21 cellular contexts compared by ENCODE assay signal in the genomic region with DNA sequence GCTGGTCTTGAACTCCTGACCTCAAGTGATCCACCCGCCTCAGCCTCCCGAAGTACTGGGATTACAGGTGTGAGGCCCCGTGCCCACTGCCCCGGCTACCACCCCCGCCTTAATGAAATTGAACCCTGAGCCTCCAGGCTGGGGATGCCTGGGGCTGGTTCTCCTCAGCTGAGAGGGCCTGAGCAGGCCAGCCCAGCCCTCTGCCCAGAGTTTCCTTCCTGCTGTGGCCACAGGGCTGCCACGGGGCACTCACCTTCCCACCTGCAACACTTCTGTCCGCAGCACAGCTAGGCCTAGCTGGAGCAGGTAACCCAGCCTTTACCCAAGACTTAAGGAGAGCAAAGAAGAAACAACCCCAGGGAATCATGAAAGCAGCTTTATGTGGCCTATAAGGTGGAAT.
DNase-seq lines count a peak whose midpoint lies in the region; ATAC-seq, FAIRE-seq and TF ChIP-seq lines count a peak whose summit lies in the region.
"Had no signal": no experiment of that assay in that cellular context is flagged by ENCODE, and none has a peak within 500 bp of the region (broad histone marks: within the 10 kb centered on the region; RNA-seq: fewer than 3 reads in every experiment).

No MANE protein-coding gene starts in this region.

- POLR2A ChIA-PET in HepG2 (lab: Yijun Ruan, JAX): no interaction called here
- POLR2A ChIA-PET in H1 (lab: Charles Lee; ENCODE audit: partially characterized antibody): no interaction called here

- peak overlapping the region; percentile 34 for H4K91ac ChIP-seq in H1 (replicated peaks; ENCODE audit: insufficient read length, low read length)
- H4K91ac ChIP-seq in neuronal stem cell (ENCODE audit: low read depth, low read length, poor library complexity): no peak overlapping the region

- 54% methylated on average over 4 of the region's 7 CpGs for WGBS in HepG2 (ENCODE audit: low lambda C conversion rate)
- WGBS in right lobe of liver (ENCODE audit: insufficient coverage, low coverage, low lambda C conversion rate, missing lambda C conversion rate): 57% methylated on average over 1 of the region's 7 CpGs
- 84% methylated on average over 7 of the region's 7 CpGs; no CpG with 5 or more reads in 1 of the 2 experiments for WGBS in H1 (ENCODE audit: extremely low coverage in 1 of 2, insufficient coverage in 1 of 2, insufficient read length in 1 of 2, insufficient replicate concordance in 2 of 2, low coverage in 1 of 2, low lambda C conversion rate in 2 of 2, missing lambda C conversion rate in 1 of 2), 2 experiments
- no CpG with 5 or more reads among the region's 7 CpGs for WGBS in neuronal stem cell (ENCODE audit: extremely low coverage in 2 of 2, insufficient read length in 2 of 2, insufficient replicate concordance in 1 of 2), 2 donors

- CTCF ChIA-PET in HepG2 (lab: Yijun Ruan, JAX; ENCODE audit: low intra/inter-chr PET ratio, low total read pairs): no interaction called here
- CTCF ChIA-PET in H1 (lab: Charles Lee; ENCODE audit: partially characterized antibody): interaction anchor here (1.5 to 11.1 kb wide), 5 partner anchors 10 to 326 kb away, joined by 3 to 80 read pairs (median 7); no protein-coding TSS in a partner anchor

- FAIRE-seq in HepG2 (lab: Jason Lieb, UNC) (no peak), H1 (lab: Jason Lieb, UNC) (no peak)
- FAIRE-seq: A204.1, D721Med, G401.6, GM12891, GM19239, H54 had no signal

- H3K56ac ChIP-seq in H1 (replicated peaks; ENCODE audit: insufficient read length, low read depth, low read length): no peak overlapping the region

- H3K27ac ChIP-seq in HepG2 (ENCODE audit: extremely low read length, insufficient read depth, low read length): no peak overlapping the region
- H3K27ac ChIP-seq in right lobe of liver: no peak overlapping the region
- H3K27ac ChIP-seq in H1 (ENCODE audit: low read depth, low read length): no peak overlapping the region
- H3K27ac ChIP-seq in neuronal stem cell (replicated peaks; ENCODE audit: low read length): no peak overlapping the region
- H3K27ac ChIP-seq: C4-2B, GM23248 had no signal

- peak overlapping the region in 1 of 3 experiments; percentile 80; a peak in 1 of 6 replicates for H3K4me3 ChIP-seq in HepG2 (replicated peaks in 1 of 3; ENCODE audit: insufficient read depth in 1 of 3, low read depth in 2 of 3, low read length in 3 of 3)
- H3K4me3 ChIP-seq in right lobe of liver: no peak overlapping the region
- no peak overlapping the region for H3K4me3 ChIP-seq in H1 (ENCODE audit: extremely low read depth in 1 of 4, insufficient read depth in 2 of 4, low read depth in 3 of 4, low read length in 4 of 4)
- H3K4me3 ChIP-seq in neuronal stem cell (ENCODE audit: low read length in 2 of 2): no peak overlapping the region
- H3K4me3 ChIP-seq: GM23248 had no signal

- peaks cover 0 to 3% of the 10 kb centered on the region in 2 experiments; a peak in 2 of 5 replicates for H3K27me3 ChIP-seq in HepG2 (ENCODE audit: control insufficient read depth in 1 of 2, insufficient read depth in 2 of 2, low read length in 2 of 2)
- H3K27me3 ChIP-seq in right lobe of liver: no peaks in the 10 kb centered on the region
- no peaks in the 10 kb centered on the region for H3K27me3 ChIP-seq in H1 (replicated peaks in 1 of 4; ENCODE audit: control insufficient read depth in 3 of 4, extremely low read depth in 1 of 4, insufficient read depth in 3 of 4, low read length in 3 of 4)
- peaks cover 0 to 2% (median 0%) of the 10 kb centered on the region in 3 experiments for H3K27me3 ChIP-seq in neuronal stem cell (ENCODE audit: control insufficient read depth in 3 of 3, insufficient read depth in 3 of 3, low read depth in 1 of 3, low read length in 3 of 3)
- H3K27me3 ChIP-seq: BE2C had no signal

- TF ChIP-seq CTCF in HepG2 (CRISPR knock-in tag; IDR thresholded peaks at IDR 0.05) (no peak), right lobe of liver (IDR thresholded peaks at IDR 0.05) (no peak), H1 (IDR thresholded peaks at IDR 0.05; ENCODE audit: control extremely low read depth in 1 of 3, insufficient read depth in 1 of 3, low read depth in 1 of 3, low read length in 3 of 3) (no peak)

- H2BK12ac ChIP-seq in H1 (ENCODE audit: low read depth, low read length) (no peak overlapping the region), neuronal stem cell (ENCODE audit: low read length) (no peak overlapping the region)

- H2AFZ ChIP-seq in HepG2 (ENCODE audit: low read length) (no peak overlapping the region), H1 (ENCODE audit: low read length) (no peak overlapping the region), neuronal stem cell (ENCODE audit: low read length) (no peak overlapping the region)
- H2AFZ ChIP-seq: GM23248 had no signal

- H2BK15ac ChIP-seq in H1 (ENCODE audit: low read length): no peak overlapping the region
- H2BK15ac ChIP-seq in neuronal stem cell (ENCODE audit: low read length): no peak overlapping the region

- no peak overlapping the region; the same call in 1 of the 2 replicates for H4K8ac ChIP-seq in H1 (ENCODE audit: extremely low read depth, insufficient read depth, low read length)
- no peak overlapping the region for H4K8ac ChIP-seq in neuronal stem cell (ENCODE audit: low read depth, low read length)

- ATAC-seq in HepG2 (no peak; the same call in 1 of the 3 replicates), right lobe of liver (no peak)

- H3K9ac ChIP-seq in HepG2 (ENCODE audit: insufficient read depth, low read depth, low read length) (no peak overlapping the region), H1 (replicated peaks in 1 of 4; ENCODE audit: extremely low read depth in 1 of 4, low read depth in 3 of 4, low read length in 3 of 4) (no peak overlapping the region), neuronal stem cell (ENCODE audit: low read depth, low read length, poor library complexity) (no peak overlapping the region)
- H3K9ac ChIP-seq: GM23248 had no signal

- no peak overlapping the region for H4K5ac ChIP-seq in H1 (ENCODE audit: insufficient read length, low read depth, low read length)

- H3K79me2 ChIP-seq in HepG2 (ENCODE audit: insufficient read depth, low read length) (no peaks in the 10 kb centered on the region), H1 (ENCODE audit: control insufficient read depth in 1 of 2, insufficient read depth in 2 of 2, low read length in 2 of 2) (no peaks in the 10 kb centered on the region)

- no peaks in the 10 kb centered on the region for H3K79me1 ChIP-seq in H1 (ENCODE audit: low read depth, low read length)
- no peaks in the 10 kb centered on the region for H3K79me1 ChIP-seq in neuronal stem cell (ENCODE audit: low read depth, low read length)

- no peak overlapping the region for H3K18ac ChIP-seq in H1 (ENCODE audit: extremely low read depth, low read length)
- peak overlapping the region; percentile 74 for H3K18ac ChIP-seq in neuronal stem cell (ENCODE audit: low read length)

- H3K23ac ChIP-seq in H1 (ENCODE audit: insufficient read length) (no peak overlapping the region), neuronal stem cell (ENCODE audit: low read depth, low read length, poor library complexity) (no peak overlapping the region)

- DNase-seq in HepG2 (ENCODE audit: low spot score): no peak
- DNase-seq in right lobe of liver: no peak
- peak in 1 of 2 experiments; percentile 20 for DNase-seq in H1 (ENCODE audit: low read depth in 1 of 2, low spot score in 2 of 2)
- DNase-seq in neuronal stem cell (ENCODE audit: low spot score): no peak
- peak; percentile 22 for DNase-seq in ureter (ENCODE audit: low spot score)
- no peak for DNase-seq in NCI-H526 treated with DMSO at 0.1 percent for 48 hours (lab: John Stamatoyannopoulos, UW)
- no peak for DNase-seq in NCI-H1694 treated with DMSO at 0.1 percent for 48 hours (lab: John Stamatoyannopoulos, UW)
- DNase-seq in germinal center (ENCODE audit: low spot score): no peak
- DNase-seq: ACHN; BE2C; Caco-2; CD4-positive, alpha-beta T cell; GM23248; HCEC 1CT had no signal

- TF ChIP-seq EP300 in HepG2 (IDR thresholded peaks at IDR 0.05; ENCODE audit: low read depth in 2 of 2, low read length in 2 of 2) (no peak), HepG2 (CRISPR knock-in tag; IDR thresholded peaks at IDR 0.05; ENCODE audit: borderline replicate concordance) (no peak), H1 (IDR thresholded peaks at IDR 0.05; ENCODE audit: borderline replicate concordance in 1 of 2, low read depth in 2 of 2, low read length in 2 of 2) (no peak)

- in situ Hi-C loops in HepG2 (cut with HindIII; ENCODE audit: extremely low pct_ligation_motif_present, low pct_unique_long_range_greater_than_20kb): loop anchor here (25.0 kb wide), 1 partner anchor 599 kb away; no protein-coding TSS in a partner anchor

- no peak overlapping the region for H2BK20ac ChIP-seq in H1 (ENCODE audit: low read length)

- H3K4me2 ChIP-seq in HepG2 (ENCODE audit: low read depth, low read length) (peak overlapping the region; percentile 88), H1 (ENCODE audit: insufficient read depth in 1 of 2, low read depth in 2 of 2, low read length in 2 of 2) (no peak overlapping the region), neuronal stem cell (ENCODE audit: insufficient read depth, low read length, poor library complexity, severe bottlenecking) (no peak overlapping the region)

- H2BK5ac ChIP-seq in H1 (ENCODE audit: low read depth, low read length) (no peak overlapping the region), neuronal stem cell (ENCODE audit: low read length) (no peak overlapping the region)

- H2AK5ac ChIP-seq in H1 (ENCODE audit: low read depth, low read length): no peak overlapping the region
- peak overlapping the region; percentile 7 for H2AK5ac ChIP-seq in neuronal stem cell (ENCODE audit: low read depth, low read length)

- H3K4ac ChIP-seq in H1 (replicated peaks; ENCODE audit: insufficient read length, low read depth, low read length): no peak overlapping the region
- H3K4ac ChIP-seq in neuronal stem cell (ENCODE audit: low read length): no peak overlapping the region

- H4K20me1 ChIP-seq in HepG2 (ENCODE audit: insufficient read depth, low read length): no peaks in the 10 kb centered on the region
- no peaks in the 10 kb centered on the region for H4K20me1 ChIP-seq in H1 (replicated peaks in 1 of 2; ENCODE audit: control insufficient read depth in 1 of 2, insufficient read depth in 2 of 2, low read length in 2 of 2)

- no peak overlapping the region for H2BK120ac ChIP-seq in H1 (replicated peaks; ENCODE audit: low read depth, low read length)
- H2BK120ac ChIP-seq in neuronal stem cell (ENCODE audit: low read depth, low read length): no peak overlapping the region

- no TSS peak for BruUV-seq in HepG2 (replicated peaks; lab: Mats Ljungman, UMichigan)

- no peaks in the 10 kb centered on the region for H3K36me3 ChIP-seq in HepG2 (replicated peaks in 1 of 2; ENCODE audit: control insufficient read depth in 1 of 2, insufficient read depth in 2 of 2, low read length in 2 of 2)
- no peaks in the 10 kb centered on the region for H3K36me3 ChIP-seq in right lobe of liver
- H3K36me3 ChIP-seq in H1 (ENCODE audit: control insufficient read depth in 2 of 4, insufficient read depth in 4 of 4, low read length in 3 of 4): no peaks in the 10 kb centered on the region
- H3K36me3 ChIP-seq in neuronal stem cell (replicated peaks in 1 of 2; ENCODE audit: control insufficient read depth in 2 of 2, insufficient read depth in 2 of 2, low read length in 2 of 2): no peaks in the 10 kb centered on the region
- H3K36me3 ChIP-seq: BE2C had no signal

- no peaks in the 10 kb centered on the region for H3K9me3 ChIP-seq in HepG2 (ENCODE audit: low read length)
- no peaks in the 10 kb centered on the region for H3K9me3 ChIP-seq in right lobe of liver
- H3K9me3 ChIP-seq in H1 (ENCODE audit: insufficient read depth in 2 of 2, low read depth in 1 of 2, low read length in 1 of 2): no peaks in the 10 kb centered on the region
- no peaks in the 10 kb centered on the region for H3K9me3 ChIP-seq in neuronal stem cell (replicated peaks in 1 of 2; ENCODE audit: control insufficient read depth in 2 of 2, insufficient read depth in 1 of 2, low read depth in 1 of 2, low read length in 2 of 2)
- H3K9me3 ChIP-seq: BE2C, Caco-2 had no signal

- intact Hi-C loops in HepG2 (cut with micrococcal nuclease; ENCODE audit: unreplicated experiment): no loop called here
- intact Hi-C loops in right lobe of liver (cut with DNase I): loop anchor here (5.0 to 10.0 kb wide), 2 partner anchors 327 to 329 kb away; no protein-coding TSS in a partner anchor

- TF ChIP-seq POLR2A in HepG2 (IDR thresholded peaks at IDR 0.05; ENCODE audit: insufficient read depth in 1 of 2, low read depth in 2 of 2, low read length in 2 of 2) (no peak), right lobe of liver (IDR thresholded peaks at IDR 0.05) (no peak), H1 (IDR thresholded peaks at IDR 0.05; ENCODE audit: control extremely low read depth in 1 of 2, low read depth in 2 of 2, low read length in 2 of 2) (no peak)

- H3K23me2 ChIP-seq in H1 (ENCODE audit: low read depth, low read length): no peaks in the 10 kb centered on the region

- TF ChIP-seq RAD21 in HepG2 (CRISPR knock-in tag; IDR thresholded peaks at IDR 0.05) (no peak), H1 (IDR thresholded peaks at IDR 0.05 in 1 of 2, conservative IDR thresholded peaks at IDR 0.05 in 1 of 2; ENCODE audit: low read depth in 2 of 2, low read length in 2 of 2) (no peak)

- no peak overlapping the region for H3K14ac ChIP-seq in H1 (ENCODE audit: insufficient read length)
- no peak overlapping the region for H3K14ac ChIP-seq in neuronal stem cell (ENCODE audit: low read length)

- H3K4me1 ChIP-seq in HepG2 (ENCODE audit: insufficient read depth, low read length) (peaks cover 36% of the 10 kb centered on the region), right lobe of liver (no peaks in the 10 kb centered on the region), H1 (replicated peaks in 1 of 4; ENCODE audit: control insufficient read depth in 3 of 4, insufficient read depth in 4 of 4, low read length in 3 of 4) (peaks cover 0 to 6% (median 0%) of the 10 kb centered on the region in 4 experiments; a peak in 2 of 7 replicates), neuronal stem cell (ENCODE audit: control insufficient read depth in 2 of 2, insufficient read depth in 1 of 2, low read depth in 1 of 2, low read length in 2 of 2) (peaks cover 4% of the 10 kb centered on the region in 2 donors)
- H3K4me1 ChIP-seq: Caco-2 had no signal
